In genomic region chr14:99460793-99461192, GRCh38 we compare ENCODE assay signal across 1 cellular context.
TF ChIP-seq lines count a peak whose summit lies in the region.

No MANE protein-coding gene starts in this region.

TF ChIP-seq in WTC11, 78 proteins besides CTCF, POLR2A, EP300 and RAD21 (continued from another document):
- no peak for TF ChIP-seq CBFB (CRISPR knock-in tag; IDR thresholded peaks at IDR 0.05; ENCODE audit: low read depth)
- no peak for TF ChIP-seq ZNF671 (CRISPR knock-in tag; IDR thresholded peaks at IDR 0.05)
- no peak for TF ChIP-seq PRDM15 (CRISPR knock-in tag; IDR thresholded peaks at IDR 0.05)
- no peak for TF ChIP-seq ZNF138 (CRISPR knock-in tag; conservative IDR thresholded peaks at IDR 0.05)
- TF ChIP-seq FOXJ3 (CRISPR knock-in tag; IDR thresholded peaks at IDR 0.05; ENCODE audit: borderline replicate concordance), result no peak
- TF ChIP-seq, protein P1, sequence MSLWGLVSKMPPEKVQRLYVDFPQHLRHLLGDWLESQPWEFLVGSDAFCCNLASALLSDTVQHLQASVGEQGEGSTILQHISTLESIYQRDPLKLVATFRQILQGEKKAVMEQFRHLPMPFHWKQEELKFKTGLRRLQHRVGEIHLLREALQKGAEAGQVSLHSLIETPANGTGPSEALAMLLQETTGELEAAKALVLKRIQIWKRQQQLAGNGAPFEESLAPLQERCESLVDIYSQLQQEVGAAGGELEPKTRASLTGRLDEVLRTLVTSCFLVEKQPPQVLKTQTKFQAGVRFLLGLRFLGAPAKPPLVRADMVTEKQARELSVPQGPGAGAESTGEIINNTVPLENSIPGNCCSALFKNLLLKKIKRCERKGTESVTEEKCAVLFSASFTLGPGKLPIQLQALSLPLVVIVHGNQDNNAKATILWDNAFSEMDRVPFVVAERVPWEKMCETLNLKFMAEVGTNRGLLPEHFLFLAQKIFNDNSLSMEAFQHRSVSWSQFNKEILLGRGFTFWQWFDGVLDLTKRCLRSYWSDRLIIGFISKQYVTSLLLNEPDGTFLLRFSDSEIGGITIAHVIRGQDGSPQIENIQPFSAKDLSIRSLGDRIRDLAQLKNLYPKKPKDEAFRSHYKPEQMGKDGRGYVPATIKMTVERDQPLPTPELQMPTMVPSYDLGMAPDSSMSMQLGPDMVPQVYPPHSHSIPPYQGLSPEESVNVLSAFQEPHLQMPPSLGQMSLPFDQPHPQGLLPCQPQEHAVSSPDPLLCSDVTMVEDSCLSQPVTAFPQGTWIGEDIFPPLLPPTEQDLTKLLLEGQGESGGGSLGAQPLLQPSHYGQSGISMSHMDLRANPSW (CRISPR knock-in tag; conservative IDR thresholded peaks at IDR 0.05; ENCODE audit: low read depth), result no peak
- no peak for TF ChIP-seq ZNF232 (CRISPR knock-in tag; IDR thresholded peaks at IDR 0.05)
- no peak for TF ChIP-seq SMAD4 (CRISPR knock-in tag; IDR thresholded peaks at IDR 0.05)
- TF ChIP-seq ERG (CRISPR knock-in tag; IDR thresholded peaks at IDR 0.05), result no peak
- TF ChIP-seq, protein P2, sequence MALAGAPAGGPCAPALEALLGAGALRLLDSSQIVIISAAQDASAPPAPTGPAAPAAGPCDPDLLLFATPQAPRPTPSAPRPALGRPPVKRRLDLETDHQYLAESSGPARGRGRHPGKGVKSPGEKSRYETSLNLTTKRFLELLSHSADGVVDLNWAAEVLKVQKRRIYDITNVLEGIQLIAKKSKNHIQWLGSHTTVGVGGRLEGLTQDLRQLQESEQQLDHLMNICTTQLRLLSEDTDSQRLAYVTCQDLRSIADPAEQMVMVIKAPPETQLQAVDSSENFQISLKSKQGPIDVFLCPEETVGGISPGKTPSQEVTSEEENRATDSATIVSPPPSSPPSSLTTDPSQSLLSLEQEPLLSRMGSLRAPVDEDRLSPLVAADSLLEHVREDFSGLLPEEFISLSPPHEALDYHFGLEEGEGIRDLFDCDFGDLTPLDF (CRISPR knock-in tag; IDR thresholded peaks at IDR 0.05), result no peak
- no peak for TF ChIP-seq TP53 (CRISPR knock-in tag; IDR thresholded peaks at IDR 0.05)
